Comparison of ENCODE assay signal across 25 cellular contexts in genomic region chr2:147133273-147133901, GRCh38.
DNase-seq lines count a peak whose midpoint lies in the region; ATAC-seq, FAIRE-seq and TF ChIP-seq lines count a peak whose summit lies in the region.
"Had no signal": no experiment of that assay in that cellular context is flagged by ENCODE, and none has a peak within 500 bp of the region (broad histone marks: within the 10 kb centered on the region; RNA-seq: fewer than 3 reads in every experiment).

No MANE protein-coding gene starts in this region.

- ATAC-seq in HG02938 (IDR thresholded peaks at IDR 0.05; ENCODE audit: unreplicated experiment) (no peak), T-cell (replicated peaks in 1 of 4) (no peak)
- ATAC-seq: gastrocnemius medialis had no signal

- DNase-seq in GM12892 (ENCODE audit: insufficient read length) (no peak), NCI-H2029 (lab: John Stamatoyannopoulos, UW) (peak; percentile 72), NCI-H748 treated with DMSO at 0.1 percent for 48 hours (lab: John Stamatoyannopoulos, UW) (peak; percentile 69), kidney glomerular epithelial cell (lab: John Stamatoyannopoulos, UW) (peak; percentile 45), T-cell (no peak), smooth muscle cell (lab: John Stamatoyannopoulos, UW; ENCODE audit: unreplicated experiment) (no peak), RPMI8226 (no peak)
- DNase-seq: activated CD4-positive, alpha-beta T cell treated with anti-CD3 and anti-CD28 coated beads for 48 hours; CD4-positive, CD25-positive, alpha-beta regulatory T cell; DMS 273 treated with DMSO at 0.1 percent for 48 hours; effector CD8-positive, alpha-beta T cell; gastrocnemius medialis; HCEC 1CT; MM.1S; NCI-H1930; NCI-H82; SHP77 treated with DMSO at 0.1 percent for 48 hours; spleen; stimulated activated CD4-positive, alpha-beta T cell treated with anti-CD3 and anti-CD28 coated beads, Interleukin-4, amount 100 ng/mL, for 4 hours; tibial artery had no signal

- no peaks in the 10 kb centered on the region for H3K9me3 Mint-ChIP-seq in T-cell
- H3K9me3 Mint-ChIP-seq: activated naive CD4-positive, alpha-beta T cell treated with anti-CD3 and anti-CD28 coated beads, Interleukin-2, amount 50 U/mL, for 24 hours; stimulated activated naive CD8-positive, alpha-beta T cell treated with anti-CD3 and anti-CD28 coated beads, Interleukin-15, Interleukin-2, amounts not matched to agents 100 ng/mL and 50 ng/mL, for 24 hours had no signal

- no peaks in the 10 kb centered on the region for H3F3A ChIP-seq in smooth muscle cell (ENCODE audit: low read depth)

- CTCF ChIA-PET in T-cell (lab: Charles Lee): interaction anchor here in 1 of 2 donors (0.5 to 0.6 kb wide), 2 partner anchors 510 to 751 kb away, joined by 3 to 12 read pairs; no protein-coding TSS in a partner anchor

- H3K9me3 ChIP-seq in smooth muscle cell (replicated peaks; ENCODE audit: low read depth): no peaks in the 10 kb centered on the region
- H3K9me3 ChIP-seq: ascending aorta, gastrocnemius medialis, spleen, tibial artery had no signal

- no peaks in the 10 kb centered on the region for H3K27me3 Mint-ChIP-seq in T-cell
- H3K27me3 Mint-ChIP-seq: stimulated activated naive CD8-positive, alpha-beta T cell treated with anti-CD3 and anti-CD28 coated beads, Interleukin-15, Interleukin-2, amounts not matched to agents 100 ng/mL and 50 ng/mL, for 24 hours had no signal

- no peak overlapping the region for H3K4me3 Mint-ChIP-seq in T-cell
- H3K4me3 Mint-ChIP-seq: activated naive CD4-positive, alpha-beta T cell treated with anti-CD3 and anti-CD28 coated beads, Interleukin-2, amount 50 U/mL, for 24 hours; CD4-positive, CD25-positive, alpha-beta regulatory T cell; stimulated activated naive CD8-positive, alpha-beta T cell treated with anti-CD3 and anti-CD28 coated beads, Interleukin-15, Interleukin-2, amounts not matched to agents 100 ng/mL and 50 ng/mL, for 24 hours had no signal

- no peak overlapping the region for H3K4me2 ChIP-seq in smooth muscle cell

- TF ChIP-seq CTCF in smooth muscle cell (IDR thresholded peaks at IDR 0.05; ENCODE audit: borderline replicate concordance, insufficient read depth, poor library complexity, severe bottlenecking): no peak

- 87% methylated on average over 4 of the region's 4 CpGs for WGBS in smooth muscle cell (ENCODE audit: low lambda C conversion rate)

- H3K79me2 ChIP-seq in smooth muscle cell (ENCODE audit: low read depth): no peaks in the 10 kb centered on the region

- H3K4me3 ChIP-seq in smooth muscle cell: no peak overlapping the region
- H3K4me3 ChIP-seq: ascending aorta, gastrocnemius medialis, spleen, tibial artery had no signal

- no peaks in the 10 kb centered on the region for H3K4me1 ChIP-seq in smooth muscle cell (ENCODE audit: low read depth)
- H3K4me1 ChIP-seq: ascending aorta, gastrocnemius medialis, spleen, tibial artery had no signal

- H3K36me3 Mint-ChIP-seq in T-cell: no peaks in the 10 kb centered on the region
- H3K36me3 Mint-ChIP-seq: activated naive CD4-positive, alpha-beta T cell treated with anti-CD3 and anti-CD28 coated beads, Interleukin-2, amount 50 U/mL, for 24 hours; CD4-positive, CD25-positive, alpha-beta regulatory T cell had no signal

- H3K27ac Mint-ChIP-seq in T-cell: no peak overlapping the region
- H3K27ac Mint-ChIP-seq: activated naive CD4-positive, alpha-beta T cell treated with anti-CD3 and anti-CD28 coated beads, Interleukin-2, amount 50 U/mL, for 24 hours; CD4-positive, CD25-positive, alpha-beta regulatory T cell; stimulated activated naive CD8-positive, alpha-beta T cell treated with anti-CD3 and anti-CD28 coated beads, Interleukin-15, Interleukin-2, amounts not matched to agents 100 ng/mL and 50 ng/mL, for 24 hours had no signal

- H3K4me1 Mint-ChIP-seq in T-cell: no peaks in the 10 kb centered on the region
- H3K4me1 Mint-ChIP-seq: activated naive CD4-positive, alpha-beta T cell treated with anti-CD3 and anti-CD28 coated beads, Interleukin-2, amount 50 U/mL, for 24 hours; CD4-positive, CD25-positive, alpha-beta regulatory T cell had no signal

- TF ChIP-seq POLR2A in GM12892 (IDR thresholded peaks at IDR 0.05; ENCODE audit: low read depth, low read length): no peak

- no peaks in the 10 kb centered on the region for H4K20me1 ChIP-seq in smooth muscle cell (ENCODE audit: low read depth)

- FAIRE-seq in GM12892 (lab: Jason Lieb, UNC): peak; percentile 5
- FAIRE-seq: keratinocyte had no signal

- POLR2A ChIA-PET in T-cell (lab: Charles Lee): no interaction called here

- no peak overlapping the region for H2AFZ ChIP-seq in smooth muscle cell (ENCODE audit: low read depth)

- H3K9ac ChIP-seq in smooth muscle cell (ENCODE audit: low read depth): no peak overlapping the region

- no peak overlapping the region for H3K27ac ChIP-seq in smooth muscle cell (ENCODE audit: low read depth)
- H3K27ac ChIP-seq: ascending aorta, gastrocnemius medialis, spleen, tibial artery had no signal

- H3K36me3 ChIP-seq in smooth muscle cell (ENCODE audit: low read depth): no peaks in the 10 kb centered on the region
- H3K36me3 ChIP-seq: ascending aorta, gastrocnemius medialis, spleen, tibial artery had no signal

- H3K27me3 ChIP-seq in smooth muscle cell (ENCODE audit: low read depth): no peaks in the 10 kb centered on the region
- H3K27me3 ChIP-seq: ascending aorta, gastrocnemius medialis, spleen, tibial artery had no signal

Comparison
In these comparisons a context has a peak if more than half of its experiments do, and no peak if none do; other contexts are left out.
1. DNase-seq: peak in NCI-H2029 (single experiment), NCI-H748 treated with DMSO at 0.1 percent for 48 hours (single experiment) and kidney glomerular epithelial cell (single experiment); none in GM12892 (single experiment), T-cell (0 of 34), smooth muscle cell (single experiment) and RPMI8226 (single experiment).